In genomic region chr16:89923640-89924297, GRCh38 we compare ENCODE assay signal across 8 cellular contexts. TPM values are rescaled to one million over a fixed set of nuclear protein-coding genes. Genes with fewer than 3 reads are reported as not detected.
A peak's percentile ranks its signal among the peaks of the same experiment; 100 is the strongest.
DNase-seq lines count a peak whose midpoint lies in the region; ATAC-seq and TF ChIP-seq lines count a peak whose summit lies in the region.

No MANE protein-coding gene starts in this region.

- H3K36me3 Mint-ChIP-seq in progenitor cell of endocrine pancreas (ENCODE audit: insufficient read depth) (no peaks in the 10 kb centered on the region), immature natural killer cell (peaks cover 0 to 4% (median 0%) of the 10 kb centered on the region in 3 donors)

- no peak for ATAC-seq in HG02678 (IDR thresholded peaks at IDR 0.05; ENCODE audit: unreplicated experiment)
- ATAC-seq in GM21529 (IDR thresholded peaks at IDR 0.05; ENCODE audit: unreplicated experiment): no peak

- H3K4me3 Mint-ChIP-seq in progenitor cell of endocrine pancreas (ENCODE audit: low read depth) (peak overlapping the region; percentile 75), immature natural killer cell (no peak overlapping the region)

- H3K4me1 Mint-ChIP-seq in progenitor cell of endocrine pancreas (ENCODE audit: low read depth) (peaks cover 6% of the 10 kb centered on the region), immature natural killer cell (peaks cover 14 to 26% of the 10 kb centered on the region in 2 donors)

- no peaks in the 10 kb centered on the region for H3K9me3 ChIP-seq in endocrine pancreas (ENCODE audit: control insufficient read depth, low read length)

- H3K4me1 ChIP-seq in endocrine pancreas (ENCODE audit: control insufficient read depth, insufficient read depth, low read length): no peaks in the 10 kb centered on the region

- H3K36me3 ChIP-seq in endocrine pancreas (ENCODE audit: control insufficient read depth, insufficient read depth, low read length): no peaks in the 10 kb centered on the region

- peaks cover 14% of the 10 kb centered on the region for H3K27me3 Mint-ChIP-seq in progenitor cell of endocrine pancreas
- H3K27me3 Mint-ChIP-seq in immature natural killer cell (ENCODE audit: low read depth in 3 of 3): peaks cover 7 to 29% (median 13%) of the 10 kb centered on the region in 3 donors

- no peaks in the 10 kb centered on the region for H3K27me3 ChIP-seq in endocrine pancreas (ENCODE audit: control insufficient read depth, insufficient read depth, low read length)

- H3K9me3 Mint-ChIP-seq in progenitor cell of endocrine pancreas (ENCODE audit: low read depth) (no peaks in the 10 kb centered on the region), immature natural killer cell (no peaks in the 10 kb centered on the region)

- peak overlapping the region; percentile 39 for H3K9ac ChIP-seq in endocrine pancreas (ENCODE audit: control insufficient read depth, insufficient read depth, low read length)

- no peak overlapping the region for H3K4me3 ChIP-seq in endocrine pancreas (ENCODE audit: control insufficient read depth, insufficient read depth, low read length)

- DNase-seq in EL (peak; percentile 13), NCI-H2171 treated with DMSO at 0.1 percent for 48 hours (lab: John Stamatoyannopoulos, UW) (peak; percentile 15), progenitor cell of endocrine pancreas (ENCODE audit: low spot score, unreplicated experiment) (no peak), immature natural killer cell (no peak), SIG-M5 treated with dmso at 0.1 percent for 504 hours (lab: John Stamatoyannopoulos, UW; ENCODE audit: unreplicated experiment) (no peak)

- TF ChIP-seq CTCF in progenitor cell of endocrine pancreas (IDR thresholded peaks at IDR 0.05; ENCODE audit: unreplicated experiment): no peak

- H3K27ac Mint-ChIP-seq in progenitor cell of endocrine pancreas: no peak overlapping the region
- H3K27ac Mint-ChIP-seq in immature natural killer cell: no peak overlapping the region

RNA-seq across cellular contexts. Expression of gene TUBB3, which starts 0.6 kb away (rescaled TPM):
- 201 and 211 TPM in 2 replicates for total RNA-seq in progenitor cell of endocrine pancreas
- polyA plus RNA-seq in immature natural killer cell: not detected

RNA-seq across cellular contexts. Expression of gene MC1R, which starts 5.1 kb away (rescaled TPM):
- 3.8 and 4.6 TPM in 2 replicates for total RNA-seq in progenitor cell of endocrine pancreas
- 1 to 10 TPM in 1 of 3 donors, under 1 TPM in 1, not detected in 1; 0.34 to 1.1 TPM for polyA plus RNA-seq in immature natural killer cell

RNA-seq across cellular contexts. Expression of gene DEF8, which starts 24.8 kb away (rescaled TPM):
- total RNA-seq in progenitor cell of endocrine pancreas: 67.9 and 72.1 TPM in 2 replicates
- 10 to 100 TPM; 29.6 to 45.7 (median 31.6) TPM for polyA plus RNA-seq in immature natural killer cell

RNA-seq across cellular contexts. Expression of gene TCF25, which starts 50.4 kb away (rescaled TPM):
- 177 and 199 TPM in 2 replicates for total RNA-seq in progenitor cell of endocrine pancreas
- polyA plus RNA-seq in immature natural killer cell: 100 to 1,000 TPM in 2 of 3 donors, 10 to 100 TPM in 1; 98.1 to 249 (median 131) TPM

Comparison
In these comparisons a context has a peak if more than half of its experiments do, and no peak if none do; other contexts are left out.
1. DNase-seq: peak in EL (single experiment) and NCI-H2171 treated with DMSO at 0.1 percent for 48 hours (single experiment); none in progenitor cell of endocrine pancreas (single experiment), immature natural killer cell (0 of 3) and SIG-M5 treated with dmso at 0.1 percent for 504 hours (single experiment).